ENCODE assay signal across 17 cellular contexts in genomic region chr7:158094671-158095256, GRCh38.
DNase-seq lines count a peak whose midpoint lies in the region; ATAC-seq and TF ChIP-seq lines count a peak whose summit lies in the region.
"Had no signal": no experiment of that assay in that cellular context is flagged by ENCODE, and none has a peak within 500 bp of the region (broad histone marks: within the 10 kb centered on the region; RNA-seq: fewer than 3 reads in every experiment).

No MANE protein-coding gene starts in this region.

- no peak for TF ChIP-seq CTCF in CD14-positive monocyte (IDR thresholded peaks at IDR 0.05)

- peak overlapping the region; percentile 10 for H3K9ac ChIP-seq in endocrine pancreas (ENCODE audit: control insufficient read depth, insufficient read depth, low read length)
- no peak overlapping the region for H3K9ac ChIP-seq in neuronal stem cell (ENCODE audit: low read depth, low read length, poor library complexity)

- no peak overlapping the region for H3K4me2 ChIP-seq in neuronal stem cell (ENCODE audit: insufficient read depth, low read length, poor library complexity, severe bottlenecking)

- H3K27ac ChIP-seq in neuronal stem cell (replicated peaks; ENCODE audit: low read length): peak overlapping the region; percentile 31
- H3K27ac ChIP-seq: SK-N-MC had no signal

- peak overlapping the region; percentile 80 for H3K18ac ChIP-seq in neuronal stem cell (ENCODE audit: low read length)

- peak overlapping the region; percentile 64 for H2BK15ac ChIP-seq in neuronal stem cell (ENCODE audit: low read length)

- DNase-seq in CD14-positive monocyte (ENCODE audit: low spot score): peak; percentile 23
- DNase-seq in H7: peak; percentile 85
- no peak for DNase-seq in neuronal stem cell (ENCODE audit: low spot score)
- DNase-seq in COLO829 (ENCODE audit: low spot score): no peak
- no peak for DNase-seq in 8988T
- DNase-seq: CD4-positive, alpha-beta memory T cell; Karpas-422; NCI-H1930; NCI-H2171 treated with DMSO at 0.1 percent for 48 hours; NCI-H524 treated with DMSO at 0.1 percent for 48 hours; NK-92 treated with Interleukin-12 subunit alpha and Interleukin-12 subunit beta, amount 100 ng/mL, for 24 hours; OCI-M1 had no signal

- intact Hi-C loops in CD14-positive monocyte (cut with micrococcal nuclease): no loop called here

- H3K4me3 Mint-ChIP-seq in CD14-positive monocyte: no peak overlapping the region
- H3K4me3 Mint-ChIP-seq: B cell; CD4-positive, alpha-beta memory T cell had no signal

- H3K9me3 ChIP-seq in endocrine pancreas (ENCODE audit: control insufficient read depth, low read length): no peaks in the 10 kb centered on the region
- peaks cover 0 to 3% of the 10 kb centered on the region in 2 donors for H3K9me3 ChIP-seq in neuronal stem cell (replicated peaks in 1 of 2; ENCODE audit: control insufficient read depth in 2 of 2, insufficient read depth in 1 of 2, low read depth in 1 of 2, low read length in 2 of 2)

- H2AFZ ChIP-seq in neuronal stem cell (ENCODE audit: low read length): no peak overlapping the region

- no peaks in the 10 kb centered on the region for H3K4me1 Mint-ChIP-seq in CD14-positive monocyte
- H3K4me1 Mint-ChIP-seq: B cell; CD4-positive, alpha-beta memory T cell had no signal

- no peak overlapping the region for H3K27ac Mint-ChIP-seq in CD14-positive monocyte
- H3K27ac Mint-ChIP-seq: B cell; CD4-positive, alpha-beta memory T cell had no signal

- H3K4me1 ChIP-seq in endocrine pancreas (ENCODE audit: control insufficient read depth, insufficient read depth, low read length) (no peaks in the 10 kb centered on the region), neuronal stem cell (ENCODE audit: control insufficient read depth in 2 of 2, insufficient read depth in 1 of 2, low read depth in 1 of 2, low read length in 2 of 2) (no peaks in the 10 kb centered on the region)

- no peak overlapping the region for H2AK5ac ChIP-seq in neuronal stem cell (ENCODE audit: low read depth, low read length)

- H3K4ac ChIP-seq in neuronal stem cell (ENCODE audit: low read length): no peak overlapping the region

- no peaks in the 10 kb centered on the region for H3K36me3 ChIP-seq in H7 (replicated peaks; ENCODE audit: control insufficient read depth, insufficient read depth, low read length)
- no peaks in the 10 kb centered on the region for H3K36me3 ChIP-seq in endocrine pancreas (ENCODE audit: control insufficient read depth, insufficient read depth, low read length)
- H3K36me3 ChIP-seq in neuronal stem cell (replicated peaks in 1 of 2; ENCODE audit: control insufficient read depth in 2 of 2, insufficient read depth in 2 of 2, low read length in 2 of 2): no peaks in the 10 kb centered on the region

- H3K79me1 ChIP-seq in neuronal stem cell (ENCODE audit: low read depth, low read length): no peaks in the 10 kb centered on the region

- no peak overlapping the region for H3K4me3 ChIP-seq in H7 (ENCODE audit: insufficient read depth, low read depth, low read length)
- no peak overlapping the region for H3K4me3 ChIP-seq in endocrine pancreas (ENCODE audit: control insufficient read depth, insufficient read depth, low read length)
- H3K4me3 ChIP-seq in neuronal stem cell (ENCODE audit: low read length in 2 of 2): no peak overlapping the region
- H3K4me3 ChIP-seq: SK-N-MC had no signal

- no peak overlapping the region for H3K14ac ChIP-seq in neuronal stem cell (ENCODE audit: low read length)

- no peaks in the 10 kb centered on the region for H3K36me3 Mint-ChIP-seq in CD14-positive monocyte
- H3K36me3 Mint-ChIP-seq: CD4-positive, alpha-beta memory T cell had no signal

- WGBS in neuronal stem cell (ENCODE audit: extremely low coverage in 2 of 2, insufficient read length in 2 of 2, insufficient replicate concordance in 1 of 2), 2 donors: no CpG with 5 or more reads among the region's 13 CpGs

- no peak overlapping the region for H3K23ac ChIP-seq in neuronal stem cell (ENCODE audit: low read depth, low read length, poor library complexity)

- ATAC-seq in activated CD4-positive, CD25-positive, alpha-beta regulatory T cell treated with anti-CD3 and anti-CD28 coated beads, Interleukin-2, amount 50 U/mL, for 24 hours: no peak
- ATAC-seq in HG02623 (IDR thresholded peaks at IDR 0.05; ENCODE audit: unreplicated experiment): no peak

- H3K27me3 ChIP-seq in H7 (ENCODE audit: control insufficient read depth, insufficient read depth, low read length) (no peaks in the 10 kb centered on the region), endocrine pancreas (ENCODE audit: control insufficient read depth, insufficient read depth, low read length) (no peaks in the 10 kb centered on the region), neuronal stem cell (ENCODE audit: control insufficient read depth in 3 of 3, insufficient read depth in 3 of 3, low read depth in 1 of 3, low read length in 3 of 3) (peaks cover 0 to 4% (median 0%) of the 10 kb centered on the region in 3 experiments)

- H2BK120ac ChIP-seq in neuronal stem cell (ENCODE audit: low read depth, low read length): no peak overlapping the region

- H3K9me3 Mint-ChIP-seq in CD14-positive monocyte: peaks cover 2 to 12% (median 4%) of the 10 kb centered on the region in 7 donors

- H2BK12ac ChIP-seq in neuronal stem cell (ENCODE audit: low read length): no peak overlapping the region

- peaks cover 0 to 3% (median 0%) of the 10 kb centered on the region in 3 donors for H3K27me3 Mint-ChIP-seq in CD14-positive monocyte (ENCODE audit: low read depth in 3 of 3)
- H3K27me3 Mint-ChIP-seq: B cell; CD4-positive, alpha-beta memory T cell had no signal

- H4K8ac ChIP-seq in neuronal stem cell (ENCODE audit: low read depth, low read length): no peak overlapping the region

- no peak overlapping the region for H4K91ac ChIP-seq in neuronal stem cell (ENCODE audit: low read depth, low read length, poor library complexity)

- H2BK5ac ChIP-seq in neuronal stem cell (ENCODE audit: low read length): no peak overlapping the region

Comparison
In these comparisons a context has a peak if more than half of its experiments do, and no peak if none do; other contexts are left out.
1. DNase-seq: peak in CD14-positive monocyte (single experiment) and H7 (single experiment); none in neuronal stem cell (single experiment), COLO829 (single experiment) and 8988T (single experiment).